In genomic region chr3:54931182-54931581, GRCh38 we compare ENCODE assay signal across 24 cellular contexts. TPM values are rescaled to one million over a fixed set of nuclear protein-coding genes. Genes with fewer than 3 reads are reported as not detected.
DNase-seq lines count a peak whose midpoint lies in the region; ATAC-seq and TF ChIP-seq lines count a peak whose summit lies in the region.
"Had no signal": no experiment of that assay in that cellular context is flagged by ENCODE, and none has a peak within 500 bp of the region (broad histone marks: within the 10 kb centered on the region; RNA-seq: fewer than 3 reads in every experiment).

No MANE protein-coding gene starts in this region.

- no peaks in the 10 kb centered on the region for H3K4me1 ChIP-seq in breast epithelium
- H3K4me1 ChIP-seq: sigmoid colon, SJSA1, vagina had no signal

- no peaks in the 10 kb centered on the region for H3K9me3 Mint-ChIP-seq in glutamatergic neuron (ENCODE audit: unreplicated experiment)
- no peaks in the 10 kb centered on the region for H3K9me3 Mint-ChIP-seq in activated CD4-positive, alpha-beta memory T cell treated with anti-CD3 and anti-CD28 coated beads, Interleukin-2, amount 10 ng/mL, durations not matched to agents 7 days and 5 days
- H3K9me3 Mint-ChIP-seq: CD8-positive, alpha-beta T cell; H9 had no signal

- H3K27me3 Mint-ChIP-seq in glutamatergic neuron (ENCODE audit: unreplicated experiment), result peaks cover 3% of the 10 kb centered on the region
- no peaks in the 10 kb centered on the region for H3K27me3 Mint-ChIP-seq in activated CD4-positive, alpha-beta memory T cell treated with anti-CD3 and anti-CD28 coated beads, Interleukin-2, amount 10 ng/mL, durations not matched to agents 7 days and 5 days

- TF ChIP-seq CTCF in glutamatergic neuron (IDR thresholded peaks at IDR 0.05; ENCODE audit: partially characterized antibody, unreplicated experiment), result no peak
- TF ChIP-seq CTCF in breast epithelium (IDR thresholded peaks at IDR 0.05), result no peak

- H3K36me3 ChIP-seq in breast epithelium, result no peaks in the 10 kb centered on the region
- H3K36me3 ChIP-seq: sigmoid colon, SJSA1, vagina had no signal

- no peak overlapping the region for H3K4me3 ChIP-seq in breast epithelium
- H3K4me3 ChIP-seq: sigmoid colon, SJSA1, vagina had no signal

- H3K36me3 Mint-ChIP-seq in glutamatergic neuron (ENCODE audit: unreplicated experiment), result no peaks in the 10 kb centered on the region
- no peaks in the 10 kb centered on the region for H3K36me3 Mint-ChIP-seq in activated CD4-positive, alpha-beta memory T cell treated with anti-CD3 and anti-CD28 coated beads, Interleukin-2, amount 10 ng/mL, durations not matched to agents 7 days and 5 days (ENCODE audit: low read depth)
- H3K36me3 Mint-ChIP-seq: CD8-positive, alpha-beta T cell had no signal

- CTCF ChIA-PET in activated CD4-positive, alpha-beta memory T cell treated with anti-CD3 and anti-CD28 coated beads, Interleukin-2, amount 10 ng/mL, durations not matched to agents 7 days and 5 days (lab: Charles Lee), result no interaction called here

- H3K9me3 ChIP-seq in breast epithelium, result no peaks in the 10 kb centered on the region
- H3K9me3 ChIP-seq: sigmoid colon, SJSA1, vagina had no signal

- peaks cover 3% of the 10 kb centered on the region for H3K4me1 Mint-ChIP-seq in glutamatergic neuron (ENCODE audit: low read depth, unreplicated experiment)
- no peaks in the 10 kb centered on the region for H3K4me1 Mint-ChIP-seq in activated CD4-positive, alpha-beta memory T cell treated with anti-CD3 and anti-CD28 coated beads, Interleukin-2, amount 10 ng/mL, durations not matched to agents 7 days and 5 days

- peak; percentile 39; the same call in 2 of the 3 replicates for ATAC-seq in SK-N-SH treated with all-trans-retinoic acid at 6 μM for 48 hours
- no peak for ATAC-seq in HG03108 (IDR thresholded peaks at IDR 0.05; ENCODE audit: unreplicated experiment)
- ATAC-seq: CD8-positive, alpha-beta T cell had no signal

- H3K27ac ChIP-seq in breast epithelium, result no peak overlapping the region
- H3K27ac ChIP-seq: sigmoid colon, SJSA1, vagina had no signal

- H3K27ac Mint-ChIP-seq in glutamatergic neuron (ENCODE audit: unreplicated experiment), result peak overlapping the region; percentile 82
- H3K27ac Mint-ChIP-seq in activated CD4-positive, alpha-beta memory T cell treated with anti-CD3 and anti-CD28 coated beads, Interleukin-2, amount 10 ng/mL, durations not matched to agents 7 days and 5 days, result no peak overlapping the region
- H3K27ac Mint-ChIP-seq: CD8-positive, alpha-beta T cell; H9 had no signal

- H3K4me3 Mint-ChIP-seq in glutamatergic neuron (ENCODE audit: unreplicated experiment), result no peak overlapping the region
- no peak overlapping the region for H3K4me3 Mint-ChIP-seq in activated CD4-positive, alpha-beta memory T cell treated with anti-CD3 and anti-CD28 coated beads, Interleukin-2, amount 10 ng/mL, durations not matched to agents 7 days and 5 days
- H3K4me3 Mint-ChIP-seq: CD8-positive, alpha-beta T cell; H9 had no signal

- H3K27me3 ChIP-seq in breast epithelium, result no peaks in the 10 kb centered on the region
- H3K27me3 ChIP-seq: sigmoid colon, SJSA1, vagina had no signal

- no peak for TF ChIP-seq POLR2A in breast epithelium (IDR thresholded peaks at IDR 0.05)

- intact Hi-C loops in breast epithelium (cut with DNase I; ENCODE audit: low total_unique reads), result no loop called here

- peak; percentile 17 for DNase-seq in M059J (ENCODE audit: low read depth)
- DNase-seq in glutamatergic neuron, result peak; percentile 18
- DNase-seq in nucleus accumbens (lab: John Stamatoyannopoulos, UW), result peak in 52 of 56 donors; percentile 2 to 83 (median 54)
- no peak for DNase-seq in NCI-H2081 treated with DMSO at 0.1 percent for 48 hours (lab: John Stamatoyannopoulos, UW)
- no peak for DNase-seq in activated CD4-positive, alpha-beta memory T cell treated with anti-CD3 and anti-CD28 coated beads, Interleukin-2, amount 10 ng/mL, durations not matched to agents 7 days and 5 days
- no peak for DNase-seq in breast epithelium (ENCODE audit: low spot score in 2 of 2)
- DNase-seq: activated CD4-positive, alpha-beta T cell treated with anti-CD3 and anti-CD28 coated beads, Interleukin-2, amount 50 U/mL, for 1 hour; activated naive CD4-positive, alpha-beta T cell treated with Interleukin-2 at 50 U/mL for 16 hours; CD8-positive, alpha-beta T cell; DND-41; H9; Karpas-422; NCI-H1694; NCI-H446 treated with DMSO at 0.1 percent for 48 hours; sigmoid colon; stimulated activated CD4-positive, alpha-beta T cell treated with anti-CD3 and anti-CD28 coated beads, Interleukin-1b, Interleukin-23, amount 100 ng/mL, for 48 hours; T1000 had no signal

- POLR2A ChIA-PET in activated CD4-positive, alpha-beta memory T cell treated with anti-CD3 and anti-CD28 coated beads, Interleukin-2, amount 10 ng/mL, durations not matched to agents 7 days and 5 days (lab: Charles Lee), result no interaction called here

TF ChIP-seq in SK-N-SH treated with all-trans-retinoic acid at 6 μM for 48 hours, 23 proteins besides CTCF, POLR2A, EP300 and RAD21:
- TF ChIP-seq RARB (CRISPR knock-in tag; IDR thresholded peaks at IDR 0.05) (no peak), GLIS3 (CRISPR knock-in tag; IDR thresholded peaks at IDR 0.05) (no peak), TCF4 (CRISPR knock-in tag; IDR thresholded peaks at IDR 0.05; ENCODE audit: borderline replicate concordance) (no peak), TOX (CRISPR knock-in tag; IDR thresholded peaks at IDR 0.05; ENCODE audit: borderline replicate concordance) (no peak), OSR1 (CRISPR knock-in tag; IDR thresholded peaks at IDR 0.05) (no peak), ZNF70 (CRISPR knock-in tag; IDR thresholded peaks at IDR 0.05) (no peak), TSHZ2 (CRISPR knock-in tag; IDR thresholded peaks at IDR 0.05) (no peak), ZFP30 (CRISPR knock-in tag; IDR thresholded peaks at IDR 0.05) (no peak)

RNA-seq across cellular contexts. Expression of gene LRTM1, which starts 3.3 kb away (rescaled TPM):
- total RNA-seq in M059J (2014; rRNA removed; shearing (Covaris generic)), result not detected in 2 replicates
- total RNA-seq in glutamatergic neuron (ENCODE audit: unreplicated experiment) (not detected), breast epithelium (not detected)
- not detected for total RNA-seq in activated CD4-positive, alpha-beta memory T cell treated with anti-CD3 and anti-CD28 coated beads, Interleukin-2, amount 10 ng/mL, durations not matched to agents 7 days and 5 days
- total RNA-seq: CD8-positive, alpha-beta T cell; dermis microvascular lymphatic vessel endothelial cell; H9; mononuclear cell; osteoblast; sigmoid colon; SJSA1; vagina had no signal

Comparison
In these comparisons a context has a peak if more than half of its experiments do, and no peak if none do; other contexts are left out.
1. DNase-seq: peak in M059J (single experiment), glutamatergic neuron (single experiment) and nucleus accumbens (52 of 56); none in NCI-H2081 treated with DMSO at 0.1 percent for 48 hours (single experiment), activated CD4-positive, alpha-beta memory T cell treated with anti-CD3 and anti-CD28 coated beads, Interleukin-2, amount 10 ng/mL, durations not matched to agents 7 days and 5 days (single experiment) and breast epithelium (0 of 2).